Comparison of ENCODE assay signal across 8 cellular contexts in genomic region chr2:96207073-96207777, GRCh38. TPM values are rescaled to one million over a fixed set of nuclear protein-coding genes. Genes with fewer than 3 reads are reported as not detected.
A peak's percentile ranks its signal among the peaks of the same experiment; 100 is the strongest.
DNase-seq lines count a peak whose midpoint lies in the region; ATAC-seq and TF ChIP-seq lines count a peak whose summit lies in the region.

No MANE protein-coding gene starts in this region.

- H4K5ac ChIP-seq in IMR-90 (ENCODE audit: low read depth, low read length), result no peak overlapping the region

- H3K4ac ChIP-seq in IMR-90 (ENCODE audit: low read depth, low read length), result peak overlapping the region; percentile 30; the same call in 1 of the 2 replicates

- H3K4me3 ChIP-seq in ACC112 (ENCODE audit: low read depth, low read length) (peak overlapping the region; percentile 83), IMR-90 (ENCODE audit: insufficient read depth, low read depth, low read length) (peak overlapping the region; percentile 60), mucosa of descending colon (peak overlapping the region; percentile 89)

- no peak overlapping the region for H3K18ac ChIP-seq in IMR-90 (ENCODE audit: low read depth, low read length)

- no peak for TF ChIP-seq RAD21 in IMR-90 (IDR thresholded peaks at IDR 0.05; ENCODE audit: low read length)

- H4K20me1 ChIP-seq in IMR-90 (ENCODE audit: insufficient read depth, low read length), result peaks cover 53% of the 10 kb centered on the region

- CTCF ChIA-PET in IMR-90 (lab: Yijun Ruan, JAX), result no interaction called here

- no peak for ATAC-seq in IMR-90 (ENCODE audit: low read depth)
- ATAC-seq in mucosa of descending colon, result no peak
- ATAC-seq in GM18519 (IDR thresholded peaks at IDR 0.05; ENCODE audit: low FRiP score, unreplicated experiment), result no peak
- ATAC-seq in HG02973 (IDR thresholded peaks at IDR 0.05; ENCODE audit: unreplicated experiment), result no peak

- peak overlapping the region in 1 of 2 experiments; percentile 1; a peak in 1 of 4 replicates for H4K8ac ChIP-seq in IMR-90 (ENCODE audit: low read depth in 2 of 2, low read length in 2 of 2)

- peak overlapping the region; percentile 93 for H3K4me2 ChIP-seq in IMR-90 (ENCODE audit: low read depth, low read length)

- no peaks in the 10 kb centered on the region for H3K9me3 ChIP-seq in IMR-90 (ENCODE audit: control insufficient read depth, insufficient read depth, low read length)
- no peaks in the 10 kb centered on the region for H3K9me3 ChIP-seq in mucosa of descending colon

- TSS peak; percentile 8 for BruUV-seq in IMR-90 (replicated peaks; lab: Mats Ljungman, UMichigan)

- H3K56ac ChIP-seq in IMR-90 (ENCODE audit: extremely low read depth, insufficient read depth, low read length), result peak overlapping the region; percentile 62; the same call in 1 of the 2 replicates

- peak overlapping the region; percentile 18 for H2BK5ac ChIP-seq in IMR-90 (ENCODE audit: low read depth, low read length, poor library complexity, severe bottlenecking)

- peak overlapping the region; percentile 70 for H3K23ac ChIP-seq in IMR-90 (ENCODE audit: low read depth, low read length)

- dilution Hi-C loops in IMR-90 (cut with HindIII; ENCODE audit: low sequenced_read_pairs, unreplicated experiment), result no loop called here

- H3K9ac ChIP-seq in IMR-90 (ENCODE audit: low read depth, low read length), result peak overlapping the region; percentile 85

- POLR2A ChIA-PET in IMR-90 (lab: Charles Lee; ENCODE audit: unreplicated experiment), result interaction anchor here (0.5 kb wide), 1 partner anchor 128 kb away, joined by 4 read pairs; no protein-coding TSS in a partner anchor

- intact Hi-C loops in IMR-90 (cut with micrococcal nuclease), result loop anchor here (5.0 kb wide), 1 partner anchor 60 kb away; the partner anchor contains the start of gene DUSP2
- intact Hi-C loops in mucosa of descending colon (cut with DNase I, micrococcal nuclease), result loop anchor here in 1 of 2 donors (10.0 kb wide), 1 partner anchor 58 kb away; the partner anchor contains the start of genes CIAO1 and TMEM127

- H2AK5ac ChIP-seq in IMR-90 (ENCODE audit: low read depth, low read length), result no peak overlapping the region

- peaks cover 20 to 45% of the 10 kb centered on the region in 2 experiments for H3K79me1 ChIP-seq in IMR-90 (ENCODE audit: low read depth in 1 of 2, low read length in 2 of 2)

- no peaks in the 10 kb centered on the region; the same call in 1 of the 2 replicates for H3K36me3 ChIP-seq in ACC112 (ENCODE audit: insufficient read depth, low read length)
- H3K36me3 ChIP-seq in IMR-90 (ENCODE audit: control insufficient read depth, insufficient read depth, low read length), result no peaks in the 10 kb centered on the region
- no peaks in the 10 kb centered on the region for H3K36me3 ChIP-seq in mucosa of descending colon (ENCODE audit: low read depth)

- 0% methylated on average over 6 of the region's 11 CpGs; no CpG with 5 or more reads in 1 of the 2 experiments for WGBS in IMR-90 (ENCODE audit: extremely low coverage in 2 of 2, insufficient read length in 1 of 2), 2 experiments

- H2AFZ ChIP-seq in ACC112 (ENCODE audit: low read length, unreplicated experiment) (no peak overlapping the region), IMR-90 (replicated peaks; ENCODE audit: low read length, poor library complexity) (no peak overlapping the region)

- no peak overlapping the region for H2BK20ac ChIP-seq in IMR-90 (ENCODE audit: low read depth, low read length)

- H3K27ac ChIP-seq in ACC112 (ENCODE audit: low read depth, low read length) (peak overlapping the region; percentile 21; the same call in 1 of the 2 replicates), IMR-90 (ENCODE audit: insufficient read depth, low read length) (peak overlapping the region; percentile 33; the same call in 1 of the 2 replicates), caudate nucleus (ENCODE audit: low read depth, low read length) (peak overlapping the region; percentile 89)

- no peak for TF ChIP-seq POLR2A in IMR-90 (IDR thresholded peaks at IDR 0.05; ENCODE audit: low read depth, low read length)

- no peak overlapping the region for H2BK120ac ChIP-seq in IMR-90 (ENCODE audit: low read depth, low read length)

- H3K4me1 ChIP-seq in ACC112 (ENCODE audit: control insufficient read depth, insufficient read depth, low read length, unreplicated experiment) (peaks cover 49% of the 10 kb centered on the region), IMR-90 (ENCODE audit: control insufficient read depth, insufficient read depth, low read length) (peaks cover 16% of the 10 kb centered on the region), mucosa of descending colon (ENCODE audit: low read depth) (peaks cover 44% of the 10 kb centered on the region)

- H2BK15ac ChIP-seq in IMR-90 (ENCODE audit: low read depth, low read length), result no peak overlapping the region

- H3K9me1 ChIP-seq in IMR-90 (ENCODE audit: insufficient read depth, low read length), result peaks cover 17% of the 10 kb centered on the region; the same call in 1 of the 2 replicates

- no peak for TF ChIP-seq CTCF in IMR-90 (conservative IDR thresholded peaks at IDR 0.05; ENCODE audit: low read depth, low read length)
- TF ChIP-seq CTCF in mucosa of descending colon (IDR thresholded peaks at IDR 0.05), result no peak

- DNase-seq in IMR-90, result no peak
- DNase-seq in caudate nucleus (lab: John Stamatoyannopoulos, UW), result no peak
- DNase-seq in mucosa of descending colon, result no peak
- DNase-seq in GF-D8 (lab: John Stamatoyannopoulos, UW), result no peak
- no peak for DNase-seq in NCI-H1930 (lab: John Stamatoyannopoulos, UW)

- in situ Hi-C loops in IMR-90 (cut with MboI; ENCODE audit: low sequenced_read_pairs), result no loop called here

- H4K91ac ChIP-seq in IMR-90 (ENCODE audit: insufficient read depth, low read depth, low read length), result no peak overlapping the region

- peaks cover 76% of the 10 kb centered on the region for H3K79me2 ChIP-seq in ACC112 (ENCODE audit: control insufficient read depth, insufficient read depth, low read length, unreplicated experiment)

- no peaks in the 10 kb centered on the region for H3K27me3 ChIP-seq in ACC112 (ENCODE audit: insufficient read depth, low read length)
- H3K27me3 ChIP-seq in IMR-90 (ENCODE audit: control insufficient read depth, insufficient read depth, low read length), result no peaks in the 10 kb centered on the region

- H2AK9ac ChIP-seq in IMR-90 (replicated peaks; ENCODE audit: low read depth, low read length, poor library complexity), result peak overlapping the region; percentile 20

- peak overlapping the region; percentile 73; the same call in 1 of the 2 replicates for H3K14ac ChIP-seq in IMR-90 (replicated peaks; ENCODE audit: low read depth, low read length)

TF ChIP-seq in IMR-90, 13 proteins besides CTCF, POLR2A, EP300 and RAD21:
- TF ChIP-seq CHD1 (IDR thresholded peaks at IDR 0.05; ENCODE audit: low read depth, low read length), result no peak
- 0 out of 2 replicates have a peak, but pooled peaks have one; percentile 16 for TF ChIP-seq NFE2L2 (IDR thresholded peaks at IDR 0.05; ENCODE audit: low read depth, low read length)
- TF ChIP-seq SMC3 (IDR thresholded peaks at IDR 0.05; ENCODE audit: low read depth, low read length), result no peak
- TF ChIP-seq RFX5 (IDR thresholded peaks at IDR 0.05; ENCODE audit: low read depth, low read length), result no peak
- TF ChIP-seq BHLHE40 (IDR thresholded peaks at IDR 0.05; ENCODE audit: low read depth, low read length), result no peak
- TF ChIP-seq MAZ (IDR thresholded peaks at IDR 0.05; ENCODE audit: borderline replicate concordance, low read depth, low read length), result no peak
- TF ChIP-seq RCOR1 (IDR thresholded peaks at IDR 0.05; ENCODE audit: insufficient replicate concordance, low read length), result no peak
- TF ChIP-seq MAFK (IDR thresholded peaks at IDR 0.05; ENCODE audit: low read depth, low read length), result 0 out of 2 replicates have a peak, but pooled peaks have one; percentile 11
- TF ChIP-seq FOS (IDR thresholded peaks at IDR 0.05; ENCODE audit: low read depth, low read length), result no peak
- no peak for TF ChIP-seq MXI1 (IDR thresholded peaks at IDR 0.05; ENCODE audit: borderline replicate concordance, low read depth, low read length)
- TF ChIP-seq, protein P1, sequence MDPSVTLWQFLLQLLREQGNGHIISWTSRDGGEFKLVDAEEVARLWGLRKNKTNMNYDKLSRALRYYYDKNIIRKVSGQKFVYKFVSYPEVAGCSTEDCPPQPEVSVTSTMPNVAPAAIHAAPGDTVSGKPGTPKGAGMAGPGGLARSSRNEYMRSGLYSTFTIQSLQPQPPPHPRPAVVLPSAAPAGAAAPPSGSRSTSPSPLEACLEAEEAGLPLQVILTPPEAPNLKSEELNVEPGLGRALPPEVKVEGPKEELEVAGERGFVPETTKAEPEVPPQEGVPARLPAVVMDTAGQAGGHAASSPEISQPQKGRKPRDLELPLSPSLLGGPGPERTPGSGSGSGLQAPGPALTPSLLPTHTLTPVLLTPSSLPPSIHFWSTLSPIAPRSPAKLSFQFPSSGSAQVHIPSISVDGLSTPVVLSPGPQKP (IDR thresholded peaks at IDR 0.05; ENCODE audit: borderline replicate concordance, low read depth, low read length), result no peak
- no peak for TF ChIP-seq USF2 (IDR thresholded peaks at IDR 0.05; ENCODE audit: low read depth, low read length)
- TF ChIP-seq CEBPB (IDR thresholded peaks at IDR 0.05; ENCODE audit: low read depth, low read length), result no peak

RNA-seq across cellular contexts. Expression of gene STARD7, which starts 1.4 kb away (rescaled TPM):
- 138 and 189 TPM in 2 replicates for total RNA-seq in IMR-90 (2012; rRNA removed)
- 51.1 and 61.7 TPM in 2 replicates for polyA plus RNA-seq in IMR-90 (2012; rRNA removed)
- 17.9 and 21.7 TPM in 2 replicates for polyA plus RNA-seq in IMR-90 (2012; cell fraction: cytosol; rRNA removed)
- polyA plus RNA-seq in IMR-90 (2012; cell fraction: nucleus; rRNA removed; ENCODE audit: low replicate concordance), result 14.0 and 58.9 TPM in 2 replicates
- 100 to 1,000 TPM; 118 to 123 (median 122) TPM for total RNA-seq in mucosa of descending colon

RNA-seq across cellular contexts. Expression of gene TMEM127, which starts 58.6 kb away (rescaled TPM):
- total RNA-seq in IMR-90 (2012; rRNA removed) (20.0 and 35.7 TPM in 2 replicates), mucosa of descending colon (100 to 1,000 TPM in 1 of 3 donors, 10 to 100 TPM in 2; 82.3 to 136 (median 87.9) TPM)
- 47.6 and 52.2 TPM in 2 replicates for polyA plus RNA-seq in IMR-90 (2012; rRNA removed)
- 15.4 and 45.4 TPM in 2 replicates for polyA plus RNA-seq in IMR-90 (2012; cell fraction: cytosol; rRNA removed)
- polyA plus RNA-seq in IMR-90 (2012; cell fraction: nucleus; rRNA removed; ENCODE audit: low replicate concordance), result 28.8 and 33.4 TPM in 2 replicates

RNA-seq across cellular contexts. Expression of gene CIAO1, which starts 58.8 kb away (rescaled TPM):
- 85.5 and 94.3 TPM in 2 replicates for total RNA-seq in IMR-90 (2012; rRNA removed)
- 78.8 and 81.1 TPM in 2 replicates for polyA plus RNA-seq in IMR-90 (2012; rRNA removed)
- polyA plus RNA-seq in IMR-90 (2012; cell fraction: cytosol; rRNA removed), result 70.6 and 76.8 TPM in 2 replicates
- polyA plus RNA-seq in IMR-90 (2012; cell fraction: nucleus; rRNA removed; ENCODE audit: low replicate concordance), result 68.9 and 97.1 TPM in 2 replicates
- 10 to 100 TPM; 57.5 to 67.1 (median 60.6) TPM for total RNA-seq in mucosa of descending colon

Comparison
In these comparisons a context has a peak if more than half of its experiments do, and no peak if none do; other contexts are left out.
1. H3K27ac ChIP-seq: peak in every context shown above with its lines; median percentile 89 in caudate nucleus; 33 in IMR-90; 21 in ACC112.